In the genomic region with DNA sequence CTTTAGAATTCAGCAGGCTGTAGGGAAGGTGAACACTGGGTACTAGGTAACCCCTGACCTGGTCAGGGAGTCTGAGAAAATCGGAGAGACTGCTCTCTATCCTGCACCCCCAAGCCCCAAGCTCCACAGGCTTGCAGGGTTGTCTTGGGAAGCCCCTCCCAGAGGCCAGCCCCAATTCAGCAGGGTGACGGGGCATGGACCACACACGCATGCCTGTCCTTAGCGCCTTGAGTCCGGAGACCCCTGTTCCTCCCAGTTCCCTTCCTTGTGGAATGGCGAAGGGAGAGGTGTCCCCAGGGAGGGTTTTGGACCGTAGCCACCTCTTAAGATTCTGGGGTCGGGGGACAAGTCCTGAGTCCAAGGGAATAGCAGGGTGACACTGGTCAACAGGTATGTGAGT, we compare ENCODE assay signal across 17 cellular contexts.
DNase-seq lines count a peak whose midpoint lies in the region; ATAC-seq and TF ChIP-seq lines count a peak whose summit lies in the region.
"Had no signal": no experiment of that assay in that cellular context is flagged by ENCODE, and none has a peak within 500 bp of the region (broad histone marks: within the 10 kb centered on the region; RNA-seq: fewer than 3 reads in every experiment).

No MANE protein-coding gene starts in this region.

- no peaks in the 10 kb centered on the region for H3K9me3 Mint-ChIP-seq in osteocyte (ENCODE audit: unreplicated experiment)
- H3K9me3 Mint-ChIP-seq: CD14-positive monocyte; CD4-positive, alpha-beta memory T cell had no signal

- TF ChIP-seq RAD21 in IMR-90 (IDR thresholded peaks at IDR 0.05; ENCODE audit: low read length), result no peak

- H3K18ac ChIP-seq in IMR-90 (ENCODE audit: low read depth, low read length), result no peak overlapping the region

- dilution Hi-C loops in IMR-90 (cut with HindIII; ENCODE audit: low sequenced_read_pairs, unreplicated experiment), result no loop called here

- no peak overlapping the region for H3K4me3 Mint-ChIP-seq in osteocyte (ENCODE audit: unreplicated experiment)
- H3K4me3 Mint-ChIP-seq: CD14-positive monocyte; CD4-positive, alpha-beta memory T cell had no signal

- TF ChIP-seq POLR2A in IMR-90 (IDR thresholded peaks at IDR 0.05; ENCODE audit: low read depth, low read length), result no peak

- in situ Hi-C loops in IMR-90 (cut with MboI; ENCODE audit: low sequenced_read_pairs), result no loop called here

- H3K4me1 ChIP-seq in IMR-90 (ENCODE audit: control insufficient read depth, insufficient read depth, low read length) (peaks cover 13% of the 10 kb centered on the region), RWPE2 (ENCODE audit: insufficient read depth, poor library complexity, severe bottlenecking) (peaks cover 33% of the 10 kb centered on the region)
- H3K4me1 ChIP-seq: BLaER1 had no signal

- H3K27ac ChIP-seq in IMR-90 (ENCODE audit: insufficient read depth, low read length) (no peak overlapping the region), RWPE2 (ENCODE audit: poor library complexity, severe bottlenecking) (peak overlapping the region; percentile 13), cingulate gyrus (ENCODE audit: low read depth, low read length) (peak overlapping the region; percentile 20)
- H3K27ac ChIP-seq: BLaER1, GM23248, HL-60 had no signal

- H3K56ac ChIP-seq in IMR-90 (ENCODE audit: extremely low read depth, insufficient read depth, low read length), result no peak overlapping the region

- DNase-seq in IMR-90, result no peak
- no peak for DNase-seq in RWPE2 (ENCODE audit: low spot score)
- DNase-seq in osteocyte (ENCODE audit: extremely low spot score, unreplicated experiment), result no peak
- no peak for DNase-seq in SIG-M5 (lab: John Stamatoyannopoulos, UW)
- DNase-seq: Calu3; CD4-positive, alpha-beta memory T cell; GF-D8; GM23248 had no signal

- H3K9me3 ChIP-seq in IMR-90 (ENCODE audit: control insufficient read depth, insufficient read depth, low read length) (no peaks in the 10 kb centered on the region), RWPE2 (ENCODE audit: severe bottlenecking) (no peaks in the 10 kb centered on the region)
- H3K9me3 ChIP-seq: BLaER1, HAP-1 had no signal

- H2BK15ac ChIP-seq in IMR-90 (ENCODE audit: low read depth, low read length), result no peak overlapping the region

- H2BK120ac ChIP-seq in IMR-90 (ENCODE audit: low read depth, low read length), result 0 out of 2 replicates have a peak overlapping the region, but pooled peaks have one; percentile 8

- peak overlapping the region; percentile 18 for H3K27ac Mint-ChIP-seq in osteocyte (ENCODE audit: unreplicated experiment)
- H3K27ac Mint-ChIP-seq: CD14-positive monocyte had no signal

- BruUV-seq in IMR-90 (replicated peaks; lab: Mats Ljungman, UMichigan), result no TSS peak

- H2AK5ac ChIP-seq in IMR-90 (ENCODE audit: low read depth, low read length), result peak overlapping the region; percentile 4; the same call in 1 of the 2 replicates

- peaks cover 65% of the 10 kb centered on the region for H3K4me1 Mint-ChIP-seq in osteocyte (ENCODE audit: unreplicated experiment)
- H3K4me1 Mint-ChIP-seq: CD4-positive, alpha-beta memory T cell had no signal

- intact Hi-C loops in IMR-90 (cut with micrococcal nuclease), result no loop called here

- H3K27me3 ChIP-seq in IMR-90 (ENCODE audit: control insufficient read depth, insufficient read depth, low read length) (no peaks in the 10 kb centered on the region), RWPE2 (ENCODE audit: insufficient read depth, poor library complexity, severe bottlenecking) (no peaks in the 10 kb centered on the region)
- H3K27me3 ChIP-seq: BLaER1 had no signal

- H4K20me1 ChIP-seq in IMR-90 (ENCODE audit: insufficient read depth, low read length), result no peaks in the 10 kb centered on the region
- H4K20me1 ChIP-seq: BLaER1 had no signal

- no peak overlapping the region for H2AFZ ChIP-seq in IMR-90 (replicated peaks; ENCODE audit: low read length, poor library complexity)
- H2AFZ ChIP-seq: GM23248 had no signal

- CTCF ChIA-PET in IMR-90 (lab: Yijun Ruan, JAX), result interaction anchor here (0.9 to 1.0 kb wide), 2 partner anchors 13 to 67 kb away, joined by 3 to 4 read pairs; no protein-coding TSS in a partner anchor

- POLR2A ChIA-PET in IMR-90 (lab: Charles Lee; ENCODE audit: unreplicated experiment), result no interaction called here

- H4K8ac ChIP-seq in IMR-90 (ENCODE audit: low read depth in 2 of 2, low read length in 2 of 2), result no peak overlapping the region

- H4K5ac ChIP-seq in IMR-90 (ENCODE audit: low read depth, low read length), result no peak overlapping the region

- ATAC-seq in IMR-90 (ENCODE audit: low read depth) (no peak), RWPE2 (ENCODE audit: low read depth) (no peak), HG02970 (IDR thresholded peaks at IDR 0.05; ENCODE audit: low FRiP score, unreplicated experiment) (no peak), HG02840 (IDR thresholded peaks at IDR 0.05; ENCODE audit: low FRiP score, unreplicated experiment) (no peak), GM19351 (IDR thresholded peaks at IDR 0.05; ENCODE audit: unreplicated experiment) (no peak)
- ATAC-seq: K562 had no signal

- H3K4me3 ChIP-seq in IMR-90 (ENCODE audit: insufficient read depth, low read depth, low read length) (no peak overlapping the region), RWPE2 (ENCODE audit: severe bottlenecking) (no peak overlapping the region)
- H3K4me3 ChIP-seq: BLaER1, GM23248, HAP-1, K562 had no signal

- H2BK20ac ChIP-seq in IMR-90 (ENCODE audit: low read depth, low read length), result no peak overlapping the region

- no peak overlapping the region for H2AK9ac ChIP-seq in IMR-90 (replicated peaks; ENCODE audit: low read depth, low read length, poor library complexity)

- no CpG with 5 or more reads among the region's 8 CpGs for WGBS in IMR-90 (ENCODE audit: extremely low coverage in 2 of 2, insufficient read length in 1 of 2), 2 experiments

- peak overlapping the region; percentile 22; the same call in 1 of the 2 replicates for H4K91ac ChIP-seq in IMR-90 (ENCODE audit: insufficient read depth, low read depth, low read length)

- no peaks in the 10 kb centered on the region for H3K36me3 ChIP-seq in IMR-90 (ENCODE audit: control insufficient read depth, insufficient read depth, low read length)
- no peaks in the 10 kb centered on the region for H3K36me3 ChIP-seq in RWPE2 (ENCODE audit: low read depth)
- H3K36me3 ChIP-seq: BLaER1, HAP-1 had no signal

- no peak overlapping the region for H3K9ac ChIP-seq in IMR-90 (ENCODE audit: low read depth, low read length)
- H3K9ac ChIP-seq: BLaER1, GM23248 had no signal

- H3K4ac ChIP-seq in IMR-90 (ENCODE audit: low read depth, low read length), result peak overlapping the region; percentile 33

- H3K27me3 Mint-ChIP-seq in osteocyte (ENCODE audit: unreplicated experiment), result no peaks in the 10 kb centered on the region
- H3K27me3 Mint-ChIP-seq: CD4-positive, alpha-beta memory T cell had no signal

- H3K23ac ChIP-seq in IMR-90 (ENCODE audit: low read depth, low read length), result no peak overlapping the region

- no peak overlapping the region for H3K4me2 ChIP-seq in IMR-90 (ENCODE audit: low read depth, low read length)
- H3K4me2 ChIP-seq: BLaER1 had no signal

- H2BK5ac ChIP-seq in IMR-90 (ENCODE audit: low read depth, low read length, poor library complexity, severe bottlenecking), result no peak overlapping the region

- no peak overlapping the region for H3K14ac ChIP-seq in IMR-90 (replicated peaks; ENCODE audit: low read depth, low read length)

- TF ChIP-seq CTCF in IMR-90 (conservative IDR thresholded peaks at IDR 0.05; ENCODE audit: low read depth, low read length), result no peak
- TF ChIP-seq CTCF in RWPE2 (IDR thresholded peaks at IDR 0.05; ENCODE audit: poor library complexity, severe bottlenecking), result no peak
- no peak for TF ChIP-seq CTCF in osteocyte (IDR thresholded peaks at IDR 0.05)

- H3K36me3 Mint-ChIP-seq in osteocyte (ENCODE audit: unreplicated experiment), result no peaks in the 10 kb centered on the region
- H3K36me3 Mint-ChIP-seq: CD14-positive monocyte; CD4-positive, alpha-beta memory T cell had no signal

- H3K79me1 ChIP-seq in IMR-90 (ENCODE audit: low read depth in 1 of 2, low read length in 2 of 2), result peaks cover 8 to 27% of the 10 kb centered on the region in 2 experiments; a peak in 2 of 4 replicates

- peaks cover 13% of the 10 kb centered on the region for H3K9me1 ChIP-seq in IMR-90 (ENCODE audit: insufficient read depth, low read length)

TF ChIP-seq in IMR-90, 13 proteins besides CTCF, POLR2A, EP300 and RAD21:
- TF ChIP-seq CHD1 (IDR thresholded peaks at IDR 0.05; ENCODE audit: low read depth, low read length), result no peak
- TF ChIP-seq MXI1 (IDR thresholded peaks at IDR 0.05; ENCODE audit: borderline replicate concordance, low read depth, low read length), result no peak
- TF ChIP-seq RFX5 (IDR thresholded peaks at IDR 0.05; ENCODE audit: low read depth, low read length), result no peak
- no peak for TF ChIP-seq NFE2L2 (IDR thresholded peaks at IDR 0.05; ENCODE audit: low read depth, low read length)
- no peak for TF ChIP-seq ELK1 (IDR thresholded peaks at IDR 0.05; ENCODE audit: borderline replicate concordance, low read depth, low read length)
- TF ChIP-seq MAZ (IDR thresholded peaks at IDR 0.05; ENCODE audit: borderline replicate concordance, low read depth, low read length), result no peak
- no peak for TF ChIP-seq USF2 (IDR thresholded peaks at IDR 0.05; ENCODE audit: low read depth, low read length)
- TF ChIP-seq CEBPB (IDR thresholded peaks at IDR 0.05; ENCODE audit: low read depth, low read length), result no peak
- TF ChIP-seq RCOR1 (IDR thresholded peaks at IDR 0.05; ENCODE audit: insufficient replicate concordance, low read length), result no peak
- TF ChIP-seq SMC3 (IDR thresholded peaks at IDR 0.05; ENCODE audit: low read depth, low read length), result no peak
- no peak for TF ChIP-seq MAFK (IDR thresholded peaks at IDR 0.05; ENCODE audit: low read depth, low read length)
- TF ChIP-seq FOS (IDR thresholded peaks at IDR 0.05; ENCODE audit: low read depth, low read length), result no peak
- TF ChIP-seq BHLHE40 (IDR thresholded peaks at IDR 0.05; ENCODE audit: low read depth, low read length), result no peak
